Comparison of ENCODE assay signal across 8 cellular contexts in genomic region chr9:78296893-78297671, GRCh38. TPM values are rescaled to one million over a fixed set of nuclear protein-coding genes. Genes with fewer than 3 reads are reported as not detected.
A peak's percentile ranks its signal among the peaks of the same experiment; 100 is the strongest.
DNase-seq lines count a peak whose midpoint lies in the region; ATAC-seq, FAIRE-seq and TF ChIP-seq lines count a peak whose summit lies in the region.

Gene PSAT1 (plus strand): TSS chr9:78297125. CDS start chr9:78297211, 86 bp downstream.

- peak; percentile 96 for DNase-seq in ACHN
- DNase-seq in NCI-H2227 treated with DMSO at 0.1 percent for 48 hours (lab: John Stamatoyannopoulos, UW) = peak; percentile 87
- peak; percentile 94 for DNase-seq in bronchial epithelial cell (ENCODE audit: low read depth)
- DNase-seq in immature natural killer cell = peak; percentile 78 to 85 (median 82)
- peak; percentile 86 for DNase-seq in smooth muscle cell of the brain vasculature (ENCODE audit: low read depth, low spot score)

- FAIRE-seq in bronchial epithelial cell (lab: Jason Lieb, UNC) = no peak

- peak within 1 kb of the TSS; percentile 85 to 93 (median 90) for H3K4me3 Mint-ChIP-seq in immature natural killer cell

- in situ Hi-C loops in ACHN (cut with HindIII; ENCODE audit: low pct_ligation_motif_present, low pct_unique_long_range_greater_than_20kb, low sequenced_read_pairs) = no loop called here

- ATAC-seq in GM18909 (IDR thresholded peaks at IDR 0.05; ENCODE audit: poor library complexity, unreplicated experiment) (peak; percentile 98), HG03159 (IDR thresholded peaks at IDR 0.05; ENCODE audit: unreplicated experiment) (peak; percentile 98)

- no peak for TF ChIP-seq CTCF in WI38 (IDR thresholded peaks at IDR 0.05; ENCODE audit: low read depth, low read length)
- TF ChIP-seq CTCF in bronchial epithelial cell (IDR thresholded peaks at IDR 0.05; ENCODE audit: insufficient read depth, low read length, severe bottlenecking) = peak; percentile 1

- no peaks in the 10 kb centered on the region for H3K27me3 ChIP-seq in bronchial epithelial cell (ENCODE audit: control insufficient read depth, insufficient read depth, low read length)

- H3K36me3 ChIP-seq in bronchial epithelial cell (ENCODE audit: control insufficient read depth, insufficient read depth, low read length) = peaks cover 8% of the 10 kb centered on the region

- H3K4me3 ChIP-seq in WI38 (ENCODE audit: low read depth, low read length) (peak within 1 kb of the TSS; percentile 90), bronchial epithelial cell (ENCODE audit: low read depth, low read length) (peak within 1 kb of the TSS; percentile 99)

- no peaks in the 10 kb centered on the region for H3K9me3 Mint-ChIP-seq in immature natural killer cell

- H3K27ac Mint-ChIP-seq in immature natural killer cell = peak within 1 kb of the TSS in 4 of 6 donors; percentile 37 to 75 (median 54)

- H3K4me1 Mint-ChIP-seq in immature natural killer cell = peaks cover 19 to 31% of the 10 kb centered on the region in 2 donors

- peaks cover 5 to 15% (median 6%) of the 10 kb centered on the region in 3 donors for H3K27me3 Mint-ChIP-seq in immature natural killer cell (ENCODE audit: low read depth in 3 of 3)

- H3K36me3 Mint-ChIP-seq in immature natural killer cell = peaks cover 0 to 7% (median 4%) of the 10 kb centered on the region in 3 donors

RNA-seq across cellular contexts. Expression of gene PSAT1, which starts in this region (rescaled TPM):
- 142 and 241 TPM in 2 replicates for total RNA-seq in bronchial epithelial cell
- 1 to 10 TPM; 2.4 to 7.2 (median 3.6) TPM for polyA plus RNA-seq in immature natural killer cell

Comparison
In these comparisons a context has a peak if more than half of its experiments do, and no peak if none do; other contexts are left out.
1. Peak in every context shown above with its lines: DNase-seq, ATAC-seq and H3K4me3 ChIP-seq.